In the genomic region with DNA sequence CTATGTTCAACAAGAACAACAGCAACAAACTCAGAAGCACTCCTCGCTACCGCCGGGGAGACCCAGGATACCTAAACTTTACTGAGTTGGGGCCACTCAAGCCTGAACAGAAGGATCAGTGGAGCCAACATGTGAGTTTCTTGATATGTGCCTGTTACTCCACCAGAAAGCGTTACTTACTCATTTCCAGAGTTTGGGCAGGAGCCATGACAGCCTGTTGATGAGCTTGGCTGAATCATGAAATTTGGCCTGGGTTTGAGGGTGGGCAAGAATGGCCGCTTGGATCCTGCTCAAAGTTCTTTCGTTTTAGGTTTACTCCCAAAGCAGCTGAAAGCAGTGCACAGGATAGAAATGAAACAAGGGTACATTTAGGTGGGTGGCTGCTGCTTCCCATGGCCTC, we compare ENCODE assay signal across 15 cellular contexts. TPM values are rescaled to one million over a fixed set of nuclear protein-coding genes. Genes with fewer than 3 reads are reported as not detected.
"Had no signal": no experiment of that assay in that cellular context is flagged by ENCODE, and none has a peak within 500 bp of the region (broad histone marks: within the 10 kb centered on the region; RNA-seq: fewer than 3 reads in every experiment).

No MANE protein-coding gene starts in this region.

- H3K4me3 Mint-ChIP-seq: naive thymus-derived CD4-positive, alpha-beta T cell had no signal

- H3K27ac ChIP-seq: esophagus squamous epithelium, lower lobe of right lung, tibial nerve had no signal

- H3K9me3 ChIP-seq: esophagus squamous epithelium, lower lobe of right lung, tibial nerve had no signal

- H3K36me3 Mint-ChIP-seq: activated naive CD4-positive, alpha-beta T cell treated with anti-CD3 and anti-CD28 coated beads, Interleukin-2, amount 50 U/mL, for 72 hours; naive thymus-derived CD4-positive, alpha-beta T cell had no signal

- H3K36me3 ChIP-seq: esophagus squamous epithelium, lower lobe of right lung, tibial nerve had no signal

- DNase-seq: activated CD4-positive, alpha-beta T cell treated with anti-CD3 and anti-CD28 coated beads, Interleukin-2, amount 50 U/mL, for 1 hour; activated CD4-positive, CD25-positive, alpha-beta regulatory T cell; activated effector memory CD4-positive, alpha-beta T cell treated with Interleukin-2 at 50 U/mL for 16 hours; activated T-cell treated with anti-CD3 and anti-CD28 coated beads, Interleukin-2, amount 50 U/mL, for 1 hour; amniotic stem cell; esophagus squamous epithelium; naive thymus-derived CD4-positive, alpha-beta T cell; T-helper 2 cell had no signal

- H3K4me2 ChIP-seq: smooth muscle cell had no signal

- H3K27ac Mint-ChIP-seq: activated naive CD4-positive, alpha-beta T cell treated with anti-CD3 and anti-CD28 coated beads, Interleukin-2, amount 50 U/mL, for 72 hours; progenitor cell of endocrine pancreas had no signal

- H3K27me3 ChIP-seq: tibial nerve had no signal

- H3K9me3 Mint-ChIP-seq: activated naive CD4-positive, alpha-beta T cell treated with anti-CD3 and anti-CD28 coated beads, Interleukin-2, amount 50 U/mL, for 72 hours; naive thymus-derived CD4-positive, alpha-beta T cell had no signal

- H3K4me1 ChIP-seq: esophagus squamous epithelium, lower lobe of right lung, tibial nerve had no signal

- H3K4me3 ChIP-seq: esophagus squamous epithelium, lower lobe of right lung, smooth muscle cell, tibial nerve had no signal

RNA-seq across cellular contexts. Expression of a gene that starts 56.7 kb away (rescaled TPM):
- total RNA-seq: activated naive CD4-positive, alpha-beta T cell treated with anti-CD3 and anti-CD28 coated beads, Interleukin-2, amount 50 U/mL, for 72 hours; bronchial epithelial cell; esophagus squamous epithelium; lower lobe of right lung; progenitor cell of endocrine pancreas; smooth muscle cell; tibial nerve had no signal
- polyA plus RNA-seq: right cardiac atrium, smooth muscle cell had no signal
